Comparison of ENCODE assay signal across 8 cellular contexts in genomic region chr6:129767776-129768490, GRCh38. TPM values are rescaled to one million over a fixed set of nuclear protein-coding genes. Genes with fewer than 3 reads are reported as not detected.
A peak's percentile ranks its signal among the peaks of the same experiment; 100 is the strongest.
DNase-seq lines count a peak whose midpoint lies in the region; ATAC-seq and TF ChIP-seq lines count a peak whose summit lies in the region.

No MANE protein-coding gene starts in this region.

- no peaks in the 10 kb centered on the region for H3K36me3 Mint-ChIP-seq in endothelial cell (ENCODE audit: low read depth, unreplicated experiment)

- DNase-seq in NCI-H82 (lab: John Stamatoyannopoulos, UW) (peak; percentile 92), endothelial cell (ENCODE audit: low spot score) (no peak), psoas muscle (no peak), NCI-H1694 (lab: John Stamatoyannopoulos, UW) (no peak), NCI-H345 (lab: John Stamatoyannopoulos, UW) (no peak), tibial artery (no peak)
- DNase-seq in effector memory CD4-positive, alpha-beta T cell: no peak

- H3K27ac Mint-ChIP-seq in endothelial cell (ENCODE audit: unreplicated experiment): no peak overlapping the region

- H3K27me3 ChIP-seq in psoas muscle (ENCODE audit: insufficient read depth in 3 of 3, low read length in 2 of 3): peaks cover 0 to 26% (median 0%) of the 10 kb centered on the region in 3 donors
- no peaks in the 10 kb centered on the region for H3K27me3 ChIP-seq in effector memory CD4-positive, alpha-beta T cell (replicated peaks; ENCODE audit: control insufficient read depth, insufficient read depth, low read length, poor library complexity, severe bottlenecking)
- H3K27me3 ChIP-seq in tibial artery: peaks cover 0 to 12% of the 10 kb centered on the region in 2 donors

- H3K36me3 ChIP-seq in psoas muscle (ENCODE audit: insufficient read depth in 1 of 2, low read depth in 1 of 2) (no peaks in the 10 kb centered on the region), tibial artery (no peaks in the 10 kb centered on the region)
- no peaks in the 10 kb centered on the region for H3K36me3 ChIP-seq in effector memory CD4-positive, alpha-beta T cell (ENCODE audit: control insufficient read depth, insufficient read depth, low read length)

- ATAC-seq in psoas muscle: no peak

- intact Hi-C loops in psoas muscle (cut with DNase I) (loop anchor here in 1 of 2 donors (10.0 kb wide), 1 partner anchor 247 kb away; the partner anchor contains the start of gene L3MBTL3), tibial artery (cut with DNase I; ENCODE audit: low total_unique reads) (no loop called here)

- peaks cover 7% of the 10 kb centered on the region for H3K4me1 Mint-ChIP-seq in endothelial cell (ENCODE audit: unreplicated experiment)

- H3K9me3 ChIP-seq in psoas muscle: no peaks in the 10 kb centered on the region
- no peaks in the 10 kb centered on the region for H3K9me3 ChIP-seq in effector memory CD4-positive, alpha-beta T cell (ENCODE audit: control insufficient read depth, low read length)
- no peaks in the 10 kb centered on the region for H3K9me3 ChIP-seq in tibial artery

- H3K4me3 Mint-ChIP-seq in endothelial cell (ENCODE audit: unreplicated experiment): peak overlapping the region; percentile 72

- WGBS in psoas muscle, 3 donors: 51 to 54% (median 53%) methylated on average over 11 of the region's 11 CpGs

- no peak overlapping the region for H3K27ac ChIP-seq in psoas muscle
- no peak overlapping the region for H3K27ac ChIP-seq in effector memory CD4-positive, alpha-beta T cell (ENCODE audit: insufficient read depth, low read length, poor library complexity, severe bottlenecking)
- H3K27ac ChIP-seq in tibial artery: no peak overlapping the region

- H3K4me3 ChIP-seq in GM08714 (ENCODE audit: low read length) (peak overlapping the region; percentile 54; the same call in 1 of the 2 replicates), psoas muscle (peak overlapping the region; percentile 57), tibial artery (peak overlapping the region in 1 of 2 donors; percentile 39)
- no peak overlapping the region for H3K4me3 ChIP-seq in effector memory CD4-positive, alpha-beta T cell (ENCODE audit: insufficient read depth, low read depth, low read length, poor library complexity, severe bottlenecking)

- peaks cover 4% of the 10 kb centered on the region for H3K27me3 Mint-ChIP-seq in endothelial cell (ENCODE audit: unreplicated experiment)

- no peak for TF ChIP-seq CTCF in endothelial cell (IDR thresholded peaks at IDR 0.05; ENCODE audit: unreplicated experiment)
- TF ChIP-seq CTCF in psoas muscle (IDR thresholded peaks at IDR 0.05): no peak
- no peak for TF ChIP-seq CTCF in tibial artery (IDR thresholded peaks at IDR 0.05)

- no peaks in the 10 kb centered on the region for H3K9me3 Mint-ChIP-seq in endothelial cell (ENCODE audit: unreplicated experiment)

- H3K4me1 ChIP-seq in psoas muscle (peaks cover 10% of the 10 kb centered on the region), tibial artery (peaks cover 0 to 10% (median 4%) of the 10 kb centered on the region in 4 donors)
- H3K4me1 ChIP-seq in effector memory CD4-positive, alpha-beta T cell (ENCODE audit: control insufficient read depth, insufficient read depth, low read length, poor library complexity, severe bottlenecking): peaks cover 5% of the 10 kb centered on the region

RNA-seq across cellular contexts. Expression of gene ARHGAP18, which starts 58.0 kb away (rescaled TPM):
- 102 TPM for total RNA-seq in endothelial cell (ENCODE audit: unreplicated experiment)
- total RNA-seq in psoas muscle: 1 to 10 TPM; 5.2 to 6.8 (median 5.5) TPM
- 1 to 10 TPM; 1.6 to 6.0 (median 4.3) TPM for polyA plus RNA-seq in psoas muscle

Comparison
In these comparisons a context has a peak if more than half of its experiments do, and no peak if none do; other contexts are left out.
1. RNA of gene ARHGAP18, which starts 58.0 kb away (total RNA-seq): 102 TPM in endothelial cell (single experiment); 5.2 to 6.8 TPM in psoas muscle; every median in the first group is over 10 times any median in the second.